ENCODE assay signal across 9 cellular contexts in genomic region chr1:206700445-206701036, GRCh38. TPM values are rescaled to one million over a fixed set of nuclear protein-coding genes. Genes with fewer than 3 reads are reported as not detected.
DNase-seq lines count a peak whose midpoint lies in the region; ATAC-seq and TF ChIP-seq lines count a peak whose summit lies in the region.
"Had no signal": no experiment of that assay in that cellular context is flagged by ENCODE, and none has a peak within 500 bp of the region (broad histone marks: within the 10 kb centered on the region; RNA-seq: fewer than 3 reads in every experiment).

No MANE protein-coding gene starts in this region.

- no peak for TF ChIP-seq CTCF in AG04450 (IDR thresholded peaks at IDR 0.05; ENCODE audit: low read depth, low read length)

- no peak overlapping the region for H3K4me3 ChIP-seq in AG04450 (ENCODE audit: low read depth, low read length)

- DNase-seq in AG04450 (ENCODE audit: low read depth, low spot score), result peak; percentile 33
- DNase-seq in NCI-H1092 (lab: John Stamatoyannopoulos, UW), result peak; percentile 63
- DNase-seq in left lobe of liver (ENCODE audit: low spot score), result no peak
- no peak for DNase-seq in SW 1271 (lab: John Stamatoyannopoulos, UW)
- DNase-seq in activated CD4-positive, alpha-beta T cell treated with anti-CD3 and anti-CD28 coated beads, Interleukin-2, amount 50 U/mL, for 48 hours, result no peak
- DNase-seq in activated CD4-positive, CD25-positive, alpha-beta regulatory T cell (lab: John Stamatoyannopoulos, UW), result no peak

- no peaks in the 10 kb centered on the region for H3K9me3 Mint-ChIP-seq in activated T-helper 17 cell treated with anti-CD3 and anti-CD28 coated beads, Interleukin-2, amount 50 U/mL, for 72 hours

- CTCF ChIA-PET in AG04450 (lab: Charles Lee), result interaction anchor here (1.3 to 3.4 kb wide), 4 partner anchors 26 to 212 kb away, joined by 4 to 16 read pairs (median 12); no protein-coding TSS in a partner anchor

- H3K9me3 ChIP-seq in AG04450 (ENCODE audit: control insufficient read depth, insufficient read depth, low read length), result no peaks in the 10 kb centered on the region

- H3K27me3 ChIP-seq in AG04450 (ENCODE audit: control insufficient read depth, insufficient read depth, low read length), result no peaks in the 10 kb centered on the region

- H3K4me1 Mint-ChIP-seq in activated T-helper 17 cell treated with anti-CD3 and anti-CD28 coated beads, Interleukin-2, amount 50 U/mL, for 72 hours, result peaks cover 74% of the 10 kb centered on the region

- no peak overlapping the region for H3K4me3 Mint-ChIP-seq in activated T-helper 17 cell treated with anti-CD3 and anti-CD28 coated beads, Interleukin-2, amount 50 U/mL, for 72 hours

- peaks cover 43% of the 10 kb centered on the region for H3K36me3 Mint-ChIP-seq in activated T-helper 17 cell treated with anti-CD3 and anti-CD28 coated beads, Interleukin-2, amount 50 U/mL, for 72 hours (ENCODE audit: low read depth)

- POLR2A ChIA-PET in AG04450 (lab: Yijun Ruan, JAX), result interaction anchor here (1.4 kb wide), 1 partner anchor 26 kb away, joined by 4 read pairs; no protein-coding TSS in a partner anchor

- H3K27ac ChIP-seq in AG04450 (ENCODE audit: low read depth, low read length), result peak overlapping the region; percentile 52

- no peak for ATAC-seq in activated T-helper 17 cell treated with anti-CD3 and anti-CD28 coated beads, Interleukin-2, amount 50 U/mL, for 72 hours (replicated peaks)
- ATAC-seq in left lobe of liver, result peak; percentile 8
- no peak for ATAC-seq in HG02588 (IDR thresholded peaks at IDR 0.05; ENCODE audit: unreplicated experiment)
- ATAC-seq: esophagus mucosa had no signal

- no peaks in the 10 kb centered on the region for H3K27me3 Mint-ChIP-seq in activated T-helper 17 cell treated with anti-CD3 and anti-CD28 coated beads, Interleukin-2, amount 50 U/mL, for 72 hours

- peak overlapping the region; percentile 89 for H3K27ac Mint-ChIP-seq in activated T-helper 17 cell treated with anti-CD3 and anti-CD28 coated beads, Interleukin-2, amount 50 U/mL, for 72 hours

RNA-seq across cellular contexts. Expression of gene MAPKAPK2, which starts 15.8 kb away (rescaled TPM):
- polyA plus RNA-seq in AG04450 (2011; rRNA removed), result 64.9 and 76.2 TPM in 2 replicates
- 67.5 and 79.1 TPM in 2 replicates for polyA minus RNA-seq in AG04450 (2011; rRNA and poly(A)+ RNA removed)
- 10 to 100 TPM; 64.6 to 85.3 TPM for total RNA-seq in activated T-helper 17 cell treated with anti-CD3 and anti-CD28 coated beads, Interleukin-2, amount 50 U/mL, for 72 hours
- total RNA-seq in left lobe of liver, result 41.0 TPM

Comparison
In these comparisons a context has a peak if more than half of its experiments do, and no peak if none do; other contexts are left out.
1. DNase-seq: peak in AG04450 (single experiment) and NCI-H1092 (single experiment); none in left lobe of liver (single experiment), SW 1271 (0 of 2), activated CD4-positive, alpha-beta T cell treated with anti-CD3 and anti-CD28 coated beads, Interleukin-2, amount 50 U/mL, for 48 hours (0 of 2) and activated CD4-positive, CD25-positive, alpha-beta regulatory T cell (0 of 4).